Comparison of ENCODE assay signal across 21 cellular contexts in genomic region chr4:6324461-6324998, GRCh38. TPM values are rescaled to one million over a fixed set of nuclear protein-coding genes. Genes with fewer than 3 reads are reported as not detected.
DNase-seq lines count a peak whose midpoint lies in the region; ATAC-seq and TF ChIP-seq lines count a peak whose summit lies in the region.
"Had no signal": no experiment of that assay in that cellular context is flagged by ENCODE, and none has a peak within 500 bp of the region (broad histone marks: within the 10 kb centered on the region; RNA-seq: fewer than 3 reads in every experiment).

No MANE protein-coding gene starts in this region.

- TF ChIP-seq CTCF in PC-3 (conservative IDR thresholded peaks at IDR 0.05; ENCODE audit: low read depth, low read length) (no peak), gastrocnemius medialis (IDR thresholded peaks at IDR 0.05 in 4 of 5, conservative IDR thresholded peaks at IDR 0.05 in 1 of 5) (no peak), PC-9 (conservative IDR thresholded peaks at IDR 0.05) (no peak), Caco-2 (IDR thresholded peaks at IDR 0.05; ENCODE audit: insufficient read depth in 1 of 2, low read depth in 1 of 2, low read length in 1 of 2, severe bottlenecking in 1 of 2, unreplicated experiment in 1 of 2) (no peak)

- POLR2A ChIA-PET in PC-3 (lab: Charles Lee; ENCODE audit: unreplicated experiment) (no interaction called here), PC-9 (lab: Charles Lee; ENCODE audit: unreplicated experiment) (interaction anchor here (0.6 kb wide), 1 partner anchor 737 kb away, joined by 3 read pairs; no protein-coding TSS in a partner anchor), Caco-2 (lab: Charles Lee) (no interaction called here)

- ATAC-seq in PC-3 (no peak), gastrocnemius medialis (peak in 1 of 2 donors; percentile 28), GM21723 (IDR thresholded peaks at IDR 0.05; ENCODE audit: unreplicated experiment) (no peak)
- ATAC-seq: activated T-helper 17 cell treated with anti-CD3 and anti-CD28 coated beads, Interleukin-2, amount 50 U/mL, for 72 hours; WTC11 had no signal

- H3K27ac Mint-ChIP-seq in Caco-2 (ENCODE audit: unreplicated experiment): no peak overlapping the region
- H3K27ac Mint-ChIP-seq: activated naive CD8-positive, alpha-beta T cell; activated T-helper 17 cell treated with anti-CD3 and anti-CD28 coated beads, Interleukin-2, amount 50 U/mL, for 72 hours; WTC11 had no signal

- H3K36me3 ChIP-seq in PC-3 (ENCODE audit: low read depth, low read length): no peaks in the 10 kb centered on the region
- H3K36me3 ChIP-seq in gastrocnemius medialis: no peaks in the 10 kb centered on the region
- no peaks in the 10 kb centered on the region for H3K36me3 ChIP-seq in PC-9 (ENCODE audit: low read depth)
- no peaks in the 10 kb centered on the region for H3K36me3 ChIP-seq in Caco-2 (ENCODE audit: control insufficient read depth, insufficient read depth, low read length)
- H3K36me3 ChIP-seq: HAP-1, right lobe of liver had no signal

- H3K36me3 Mint-ChIP-seq in Caco-2 (ENCODE audit: insufficient read depth, unreplicated experiment): no peaks in the 10 kb centered on the region
- H3K36me3 Mint-ChIP-seq: activated naive CD8-positive, alpha-beta T cell; CD4-positive, CD25-positive, alpha-beta regulatory T cell had no signal

- H3K79me2 ChIP-seq in PC-3 (ENCODE audit: low read length) (no peaks in the 10 kb centered on the region), PC-9 (ENCODE audit: low read depth) (no peaks in the 10 kb centered on the region)

- H2AFZ ChIP-seq in PC-3 (ENCODE audit: low read length) (no peak overlapping the region), PC-9 (no peak overlapping the region)

- intact Hi-C loops in PC-3 (cut with micrococcal nuclease): no loop called here
- intact Hi-C loops in gastrocnemius medialis (cut with DNase I; ENCODE audit: low total_unique reads): loop anchor here (10.0 kb wide), 1 partner anchor 330 kb away; no protein-coding TSS in a partner anchor
- intact Hi-C loops in PC-9 (cut with micrococcal nuclease; ENCODE audit: unreplicated experiment): no loop called here
- intact Hi-C loops in Caco-2 (cut with micrococcal nuclease; ENCODE audit: unreplicated experiment): loop anchor here (10.0 kb wide), 1 partner anchor 330 kb away; no protein-coding TSS in a partner anchor

- peak overlapping the region; percentile 37; the same call in 1 of the 2 replicates for H3K4me2 ChIP-seq in PC-3 (ENCODE audit: low read length)
- no peak overlapping the region for H3K4me2 ChIP-seq in PC-9

- peaks cover 6% of the 10 kb centered on the region for H3K27me3 Mint-ChIP-seq in Caco-2 (ENCODE audit: insufficient read depth, unreplicated experiment)

- H3K9me3 ChIP-seq in PC-3 (ENCODE audit: low read length) (no peaks in the 10 kb centered on the region), gastrocnemius medialis (no peaks in the 10 kb centered on the region), PC-9 (ENCODE audit: insufficient read depth, low read depth) (no peaks in the 10 kb centered on the region), Caco-2 (no peaks in the 10 kb centered on the region)
- H3K9me3 ChIP-seq: HAP-1, right lobe of liver had no signal

- no peaks in the 10 kb centered on the region for H4K20me1 ChIP-seq in PC-3 (ENCODE audit: low read length)
- no peaks in the 10 kb centered on the region for H4K20me1 ChIP-seq in PC-9 (ENCODE audit: insufficient read depth)

- H3K9me2 ChIP-seq in PC-3 (replicated peaks; ENCODE audit: low read length) (no peaks in the 10 kb centered on the region), PC-9 (ENCODE audit: insufficient read depth) (no peaks in the 10 kb centered on the region)

- H3K27me3 ChIP-seq in PC-3 (ENCODE audit: low read length) (no peaks in the 10 kb centered on the region), gastrocnemius medialis (peaks cover 5 to 7% (median 6%) of the 10 kb centered on the region in 3 donors), PC-9 (ENCODE audit: insufficient read depth, low read depth) (no peaks in the 10 kb centered on the region), Caco-2 (replicated peaks; ENCODE audit: control insufficient read depth, insufficient read depth, low read length) (no peaks in the 10 kb centered on the region)
- H3K27me3 ChIP-seq: right lobe of liver had no signal

- CTCF ChIA-PET in PC-3 (lab: Charles Lee) (no interaction called here), PC-9 (lab: Charles Lee) (interaction anchor here (0.6 kb wide), 1 partner anchor 299 kb away, joined by 13 read pairs; no protein-coding TSS in a partner anchor), Caco-2 (lab: Charles Lee) (interaction anchor here (1.0 to 1.5 kb wide), 3 partner anchors 61 to 74 kb away, joined by 4 read pairs; no protein-coding TSS in a partner anchor)

- H3K4me3 Mint-ChIP-seq in Caco-2 (ENCODE audit: unreplicated experiment): no peak overlapping the region
- H3K4me3 Mint-ChIP-seq: activated naive CD8-positive, alpha-beta T cell; activated T-helper 17 cell treated with anti-CD3 and anti-CD28 coated beads, Interleukin-2, amount 50 U/mL, for 72 hours; CD4-positive, CD25-positive, alpha-beta regulatory T cell; WTC11 had no signal

- H3F3A ChIP-seq in PC-3 (ENCODE audit: low read length, unreplicated experiment): no peaks in the 10 kb centered on the region
- H3F3A ChIP-seq in PC-9 (ENCODE audit: insufficient read depth, low read depth): no peaks in the 10 kb centered on the region

- peak overlapping the region; percentile 28; the same call in 1 of the 2 replicates for H3K27ac ChIP-seq in PC-3 (ENCODE audit: low read length)
- peak overlapping the region in 3 of 4 donors; percentile 60 to 63 (median 62) for H3K27ac ChIP-seq in gastrocnemius medialis
- H3K27ac ChIP-seq in PC-9: no peak overlapping the region
- H3K27ac ChIP-seq: right lobe of liver had no signal

- no peak for TF ChIP-seq POLR2A in gastrocnemius medialis (IDR thresholded peaks at IDR 0.05)

- no peak overlapping the region for H3K4me3 ChIP-seq in PC-3 (ENCODE audit: low read length)
- H3K4me3 ChIP-seq in gastrocnemius medialis: peak overlapping the region in 1 of 4 donors; percentile 15
- no peak overlapping the region for H3K4me3 ChIP-seq in PC-9
- H3K4me3 ChIP-seq in Caco-2 (ENCODE audit: low read depth, low read length): no peak overlapping the region
- H3K4me3 ChIP-seq: HAP-1, right lobe of liver had no signal

- in situ Hi-C loops in gastrocnemius medialis (cut with MboI; ENCODE audit: low sequenced_read_pairs in 4 of 4): no loop called here

- peak; percentile 71 for DNase-seq in GF-D8 (lab: John Stamatoyannopoulos, UW)
- no peak for DNase-seq in PC-3
- DNase-seq in left kidney (ENCODE audit: low read depth, low spot score): peak; percentile 36
- DNase-seq in gastrocnemius medialis: no peak
- no peak for DNase-seq in PC-9
- no peak for DNase-seq in islet precursor cell
- DNase-seq in Caco-2: no peak
- DNase-seq: GDM1; IMR-90; MM.1S; NCI-H1436 treated with DMSO at 0.1 percent for 48 hours; NCI-H510A; NK-92 treated with Interleukin-12 subunit alpha and Interleukin-12 subunit beta, amount 100 ng/mL, for 24 hours; right lobe of liver; T-helper 9 cell had no signal

- H3K4me1 ChIP-seq in PC-3 (ENCODE audit: insufficient read depth, low read length): peaks cover 24% of the 10 kb centered on the region
- no peaks in the 10 kb centered on the region for H3K4me1 ChIP-seq in gastrocnemius medialis
- 0 out of 2 replicates have a peak, but pooled peaks cover 3% of the 10 kb centered on the region for H3K4me1 ChIP-seq in PC-9 (replicated peaks; ENCODE audit: insufficient read depth)
- H3K4me1 ChIP-seq in Caco-2: no peaks in the 10 kb centered on the region
- H3K4me1 ChIP-seq: HAP-1, right lobe of liver had no signal

- H3K9me3 Mint-ChIP-seq in Caco-2 (ENCODE audit: unreplicated experiment): no peaks in the 10 kb centered on the region
- H3K9me3 Mint-ChIP-seq: activated T-helper 17 cell treated with anti-CD3 and anti-CD28 coated beads, Interleukin-2, amount 50 U/mL, for 72 hours had no signal

- no peaks in the 10 kb centered on the region for H3K4me1 Mint-ChIP-seq in Caco-2 (ENCODE audit: low read depth, unreplicated experiment)
- H3K4me1 Mint-ChIP-seq: activated T-helper 17 cell treated with anti-CD3 and anti-CD28 coated beads, Interleukin-2, amount 50 U/mL, for 72 hours had no signal

- no TSS peak for BruUV-seq in PC-3 (replicated peaks; lab: Mats Ljungman, UMichigan)
- no TSS peak for BruUV-seq in PC-9 (replicated peaks; lab: Mats Ljungman, UMichigan)
- BruUV-seq in Caco-2 (replicated peaks; lab: Mats Ljungman, UMichigan): no TSS peak

- no peak overlapping the region for H3K9ac ChIP-seq in PC-3 (ENCODE audit: low read length)

RNA-seq across cellular contexts. Expression of gene WFS1, which starts 54.9 kb away (rescaled TPM):
- 35.7 and 45.5 TPM in 2 replicates for total RNA-seq in PC-3 (2014; rRNA removed)
- 10 to 100 TPM; 13.6 to 23.7 (median 15.6) TPM for total RNA-seq in gastrocnemius medialis
- total RNA-seq in PC-9 (2021): 53.7 and 57.1 TPM in 2 replicates
- total RNA-seq in Caco-2 (2022): 17.8 and 24.9 TPM in 2 replicates

Comparison
In these comparisons a context has a peak if more than half of its experiments do, and no peak if none do; other contexts are left out.
1. DNase-seq: peak in GF-D8 (single experiment) and left kidney (single experiment); none in PC-3 (single experiment), gastrocnemius medialis (0 of 2), PC-9 (0 of 2), islet precursor cell (single experiment) and Caco-2 (0 of 2).
2. intact Hi-C loops: an anchor here in gastrocnemius medialis (10.0 kb wide) and Caco-2 (10.0 kb wide); none called in PC-3 and PC-9.